In the genomic region with DNA sequence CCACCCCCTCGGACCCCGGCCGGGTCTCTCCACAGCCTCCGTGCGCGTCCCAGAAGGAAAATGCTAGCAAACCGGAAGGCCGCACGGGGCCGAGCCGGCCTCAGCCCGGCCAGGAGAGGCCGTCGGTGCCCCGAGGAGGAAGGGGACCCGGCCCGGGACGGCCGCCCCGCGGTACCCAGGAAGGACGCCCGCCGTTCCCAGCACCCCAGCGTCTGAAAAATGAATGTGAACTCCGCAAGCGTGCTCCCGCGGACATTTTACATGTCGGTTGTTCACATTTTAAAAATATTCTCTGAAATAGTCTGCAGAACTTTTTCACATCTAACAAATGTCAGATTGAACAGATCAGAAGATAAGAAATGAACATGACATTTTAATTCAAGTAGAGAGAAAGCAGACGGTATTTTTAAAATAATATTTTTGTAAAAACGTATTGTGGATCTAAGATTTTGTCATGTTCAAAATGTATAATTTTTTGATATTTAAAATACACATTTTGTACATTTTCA, we compare ENCODE assay signal across 16 cellular contexts.
A peak's percentile ranks its signal among the peaks of the same experiment; 100 is the strongest.
DNase-seq lines count a peak whose midpoint lies in the region; ATAC-seq and TF ChIP-seq lines count a peak whose summit lies in the region.
"Had no signal": no experiment of that assay in that cellular context is flagged by ENCODE, and none has a peak within 500 bp of the region (broad histone marks: within the 10 kb centered on the region; RNA-seq: fewer than 3 reads in every experiment).

No MANE protein-coding gene starts in this region.

- H3K27ac ChIP-seq in right cardiac atrium (ENCODE audit: low read length) (no peak overlapping the region), hepatocyte (peak overlapping the region; percentile 20), vagina (no peak overlapping the region)
- H3K27ac ChIP-seq: foreskin keratinocyte, tibial artery had no signal

- intact Hi-C loops in right cardiac atrium (cut with DNase I) (no loop called here), cardiac septum (cut with DNase I) (no loop called here), mucosa of descending colon (cut with DNase I, micrococcal nuclease) (no loop called here), vagina (cut with DNase I) (no loop called here)

- 10% methylated on average over 32 of the region's 32 CpGs for WGBS in right cardiac atrium
- WGBS in hepatocyte (ENCODE audit: low lambda C conversion rate, missing lambda C conversion rate), result 16% methylated on average over 19 of the region's 32 CpGs

- ATAC-seq in right cardiac atrium (no peak), mucosa of descending colon (peak; percentile 14)
- ATAC-seq: foreskin keratinocyte had no signal

- DNase-seq in right cardiac atrium (no peak), cardiac septum (ENCODE audit: low spot score) (no peak), hepatocyte (ENCODE audit: low spot score) (no peak), mucosa of descending colon (no peak), vagina (ENCODE audit: extremely low spot score in 2 of 2) (no peak), T-helper 9 cell (no peak), NCI-H524 treated with DMSO at 0.1 percent for 48 hours (lab: John Stamatoyannopoulos, UW) (no peak), NCI-H748 (lab: John Stamatoyannopoulos, UW; ENCODE audit: unreplicated experiment) (no peak)
- DNase-seq: activated naive CD4-positive, alpha-beta T cell; activated T-cell treated with anti-CD3 and anti-CD28 coated beads for 4 hours; CD4-positive, CD25-positive, alpha-beta regulatory T cell; foreskin keratinocyte; naive thymus-derived CD8-positive, alpha-beta T cell; NCI-H1436 treated with DMSO at 0.1 percent for 48 hours; SW 1271 had no signal

- H3K4me3 ChIP-seq in right cardiac atrium (ENCODE audit: low read length) (peak overlapping the region; percentile 20), hepatocyte (peak overlapping the region; percentile 49), mucosa of descending colon (no peak overlapping the region), vagina (peak overlapping the region; percentile 20 to 44)

- no peaks in the 10 kb centered on the region for H4K20me1 ChIP-seq in hepatocyte (ENCODE audit: insufficient read depth, poor library complexity, severe bottlenecking)

- H3K4me1 ChIP-seq in right cardiac atrium (ENCODE audit: control insufficient read depth, insufficient read depth, low read length), result no peaks in the 10 kb centered on the region
- H3K4me1 ChIP-seq in hepatocyte (ENCODE audit: insufficient read depth), result peaks cover 18% of the 10 kb centered on the region
- no peaks in the 10 kb centered on the region for H3K4me1 ChIP-seq in mucosa of descending colon (ENCODE audit: low read depth)
- H3K4me1 ChIP-seq in vagina, result no peaks in the 10 kb centered on the region
- H3K4me1 ChIP-seq: foreskin keratinocyte had no signal

- TF ChIP-seq POLR2A in vagina (IDR thresholded peaks at IDR 0.05), result no peak

- H3K9me3 ChIP-seq in right cardiac atrium (ENCODE audit: control insufficient read depth, low read length) (no peaks in the 10 kb centered on the region), hepatocyte (ENCODE audit: low read depth) (no peaks in the 10 kb centered on the region), mucosa of descending colon (no peaks in the 10 kb centered on the region), vagina (no peaks in the 10 kb centered on the region)
- H3K9me3 ChIP-seq: tibial artery had no signal

- H3K4me2 ChIP-seq in hepatocyte, result peak overlapping the region; percentile 91

- H3K27me3 ChIP-seq in right cardiac atrium (ENCODE audit: control insufficient read depth, insufficient read depth) (no peaks in the 10 kb centered on the region), hepatocyte (peaks cover 45% of the 10 kb centered on the region), vagina (no peaks in the 10 kb centered on the region)

- H3K36me3 ChIP-seq in hepatocyte (replicated peaks; ENCODE audit: insufficient read depth, low read depth), result no peaks in the 10 kb centered on the region
- H3K36me3 ChIP-seq in mucosa of descending colon (ENCODE audit: low read depth), result no peaks in the 10 kb centered on the region
- H3K36me3 ChIP-seq in vagina, result no peaks in the 10 kb centered on the region
- H3K36me3 ChIP-seq: tibial artery had no signal

- TF ChIP-seq CTCF in hepatocyte (IDR thresholded peaks at IDR 0.05; ENCODE audit: poor library complexity) (no peak), mucosa of descending colon (IDR thresholded peaks at IDR 0.05) (no peak), vagina (IDR thresholded peaks at IDR 0.05) (no peak)

- H3K9me2 ChIP-seq in hepatocyte (replicated peaks; ENCODE audit: insufficient read depth), result no peaks in the 10 kb centered on the region

- H3K79me2 ChIP-seq in hepatocyte, result no peaks in the 10 kb centered on the region

- peak overlapping the region; percentile 81 for H2AFZ ChIP-seq in hepatocyte
